18 cellular contexts compared by ENCODE assay signal in genomic region chr13:102100234-102100633, GRCh38.
DNase-seq lines count a peak whose midpoint lies in the region; ATAC-seq and TF ChIP-seq lines count a peak whose summit lies in the region.
"Had no signal": no experiment of that assay in that cellular context is flagged by ENCODE, and none has a peak within 500 bp of the region (broad histone marks: within the 10 kb centered on the region; RNA-seq: fewer than 3 reads in every experiment).

No MANE protein-coding gene starts in this region.

- in situ Hi-C loops in SK-MEL-5 (cut with HindIII; ENCODE audit: low pct_unique_long_range_greater_than_20kb, low sequenced_read_pairs), result no loop called here

- whole genome bisulfite sequencing in right cardiac atrium, result 85% methylated on average over 3 of the region's 3 CpGs

- H3K4me3 ChIP-seq in epithelial cell of esophagus (ENCODE audit: low read length) (no peak overlapping the region), right cardiac atrium (ENCODE audit: low read length) (no peak overlapping the region)
- H3K4me3 ChIP-seq: A549 had no signal

- no peak for ATAC-seq in right cardiac atrium
- ATAC-seq: A549 had no signal

- no peak overlapping the region for H3K27ac ChIP-seq in right cardiac atrium (ENCODE audit: low read length)
- H3K27ac ChIP-seq: A549 had no signal

- no peaks in the 10 kb centered on the region for H3K4me1 ChIP-seq in right cardiac atrium (ENCODE audit: control insufficient read depth, insufficient read depth, low read length)
- H3K4me1 ChIP-seq: A549 had no signal

- intact Hi-C loops in right cardiac atrium (cut with DNase I), result no loop called here

- DNase-seq in NCI-H748 (lab: John Stamatoyannopoulos, UW; ENCODE audit: unreplicated experiment), result peak; percentile 31
- no peak for DNase-seq in NCI-H748 treated with DMSO at 0.1 percent for 48 hours (lab: John Stamatoyannopoulos, UW)
- peak; percentile 5 for DNase-seq in SK-MEL-5 (ENCODE audit: low read depth, low spot score)
- peak; percentile 23 for DNase-seq in epithelial cell of esophagus (ENCODE audit: low read depth)
- DNase-seq in right cardiac atrium, result no peak
- DNase-seq in Ammon's horn (ENCODE audit: low spot score), result no peak
- no peak for DNase-seq in hippocampal formation (lab: John Stamatoyannopoulos, UW)
- DNase-seq: 8988T; ACHN; AML-193; Calu3; CD4-positive, alpha-beta memory T cell; COR-L47; DMS53; DMS79 treated with DMSO at 0.1 percent for 48 hours; H7; HCEC 1CT had no signal

- no peak for TF ChIP-seq CTCF in epithelial cell of esophagus (IDR thresholded peaks at IDR 0.05; ENCODE audit: insufficient read depth, low read depth, low read length, missing control alignments)

- no peaks in the 10 kb centered on the region for H3K9me3 ChIP-seq in right cardiac atrium (ENCODE audit: control insufficient read depth, low read length)
- H3K9me3 ChIP-seq: A549 had no signal

- no peaks in the 10 kb centered on the region for H3K27me3 ChIP-seq in right cardiac atrium (ENCODE audit: control insufficient read depth, insufficient read depth)

Comparison
In these comparisons a context has a peak if more than half of its experiments do, and no peak if none do; other contexts are left out.
1. DNase-seq: peak in NCI-H748 (single experiment), SK-MEL-5 (single experiment) and epithelial cell of esophagus (single experiment); none in NCI-H748 treated with DMSO at 0.1 percent for 48 hours (single experiment), right cardiac atrium (0 of 3), Ammon's horn (single experiment) and hippocampal formation (0 of 2).